Comparison of ENCODE assay signal across 18 cellular contexts in the genomic region with DNA sequence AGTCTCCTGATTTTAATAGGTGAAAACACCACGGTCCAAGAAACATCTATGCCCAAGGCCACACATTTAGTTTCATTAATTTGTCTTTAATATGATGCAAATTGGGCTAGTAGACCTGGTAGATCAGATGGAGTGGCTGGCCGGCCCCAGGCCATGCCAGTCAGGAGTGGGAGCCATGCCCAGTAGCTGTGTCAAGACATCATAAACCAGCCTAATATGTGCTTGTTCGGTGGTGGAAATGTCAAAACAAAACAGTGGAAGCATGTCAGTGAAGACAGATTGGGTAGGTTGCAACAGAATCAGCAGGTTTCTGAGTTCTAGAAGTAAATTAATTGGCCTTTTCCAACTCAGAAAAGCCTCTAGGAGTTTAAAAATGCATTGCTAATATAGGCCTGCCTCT.
DNase-seq lines count a peak whose midpoint lies in the region; ATAC-seq and TF ChIP-seq lines count a peak whose summit lies in the region.
"Had no signal": no experiment of that assay in that cellular context is flagged by ENCODE, and none has a peak within 500 bp of the region (broad histone marks: within the 10 kb centered on the region; RNA-seq: fewer than 3 reads in every experiment).

No MANE protein-coding gene starts in this region.

- H3K36me3 ChIP-seq in mammary epithelial cell (ENCODE audit: insufficient read depth, low read length) = peaks cover 44% of the 10 kb centered on the region
- H3K36me3 ChIP-seq in PC-3 (ENCODE audit: low read depth, low read length) = peaks cover 89% of the 10 kb centered on the region
- H3K36me3 ChIP-seq in tibial artery = peaks cover 0 to 42% (median 24%) of the 10 kb centered on the region in 3 donors

- POLR2A ChIA-PET in MCF 10A (lab: Yijun Ruan, JAX) = interaction anchor here (1.0 kb wide), 1 partner anchor 27 kb away, joined by 3 read pairs; no protein-coding TSS in a partner anchor
- POLR2A ChIA-PET in PC-3 (lab: Charles Lee; ENCODE audit: unreplicated experiment) = no interaction called here

- H4K20me1 ChIP-seq in mammary epithelial cell (ENCODE audit: insufficient read depth, low read length) = no peaks in the 10 kb centered on the region
- no peaks in the 10 kb centered on the region for H4K20me1 ChIP-seq in PC-3 (ENCODE audit: low read length)

- in situ Hi-C loops in mammary epithelial cell (cut with MboI; ENCODE audit: low sequenced_read_pairs in 2 of 2) = no loop called here

- H3K9ac ChIP-seq in mammary epithelial cell (ENCODE audit: insufficient read depth, low read length) = no peak overlapping the region
- no peak overlapping the region for H3K9ac ChIP-seq in PC-3 (ENCODE audit: low read length)
- H3K9ac ChIP-seq: BLaER1 treated with 17β-estradiol and CSF1 and Interleukin-3, amounts not matched to agents 10 nM and 100 nM had no signal

- no peaks in the 10 kb centered on the region for H3K9me2 ChIP-seq in PC-3 (replicated peaks; ENCODE audit: low read length)

- ATAC-seq in PC-3 (peak; percentile 47), GM18520 (IDR thresholded peaks at IDR 0.05; ENCODE audit: unreplicated experiment) (no peak), GM18907 (IDR thresholded peaks at IDR 0.05; ENCODE audit: unreplicated experiment) (no peak)
- ATAC-seq: GM12878, K562 had no signal

- H3K4me3 Mint-ChIP-seq in MCF 10A (ENCODE audit: unreplicated experiment) = no peak overlapping the region
- H3K4me3 Mint-ChIP-seq in endothelial cell (ENCODE audit: unreplicated experiment) = peak overlapping the region; percentile 21
- H3K4me3 Mint-ChIP-seq: CD4-positive, CD25-positive, alpha-beta regulatory T cell; HFFc6 had no signal

- 100% methylated on average over 2 of the region's 3 CpGs for WGBS in mammary epithelial cell (ENCODE audit: low coverage, missing lambda C conversion rate)

- no peak overlapping the region for H2AFZ ChIP-seq in mammary epithelial cell (ENCODE audit: low read depth, low read length)
- H2AFZ ChIP-seq in PC-3 (ENCODE audit: low read length) = no peak overlapping the region

- H3K4me1 ChIP-seq in mammary epithelial cell (ENCODE audit: insufficient read depth, low read length) (no peaks in the 10 kb centered on the region), PC-3 (ENCODE audit: insufficient read depth, low read length) (0 out of 2 replicates have a peak, but pooled peaks cover 6% of the 10 kb centered on the region), tibial artery (peaks cover 0 to 31% (median 18%) of the 10 kb centered on the region in 4 donors)

- intact Hi-C loops in MCF 10A (cut with micrococcal nuclease) (no loop called here), mammary epithelial cell (cut with micrococcal nuclease) (no loop called here), PC-3 (cut with micrococcal nuclease) (no loop called here), tibial artery (cut with DNase I; ENCODE audit: low total_unique reads) (loop anchor here (5.0 kb wide), 1 partner anchor 128 kb away; no protein-coding TSS in a partner anchor)

- CTCF ChIA-PET in MCF 10A (lab: Yijun Ruan, JAX) (interaction anchor here (0.7 kb wide), 1 partner anchor 27 kb away, joined by 3 read pairs; no protein-coding TSS in a partner anchor), mammary epithelial cell (lab: Charles Lee; ENCODE audit: low non-redundant PET) (no interaction called here), PC-3 (lab: Charles Lee) (interaction anchor here (0.6 kb wide), 1 partner anchor 17 kb away, joined by 3 read pairs; no protein-coding TSS in a partner anchor)

- H3K4me2 ChIP-seq in mammary epithelial cell (ENCODE audit: insufficient read depth, low read depth, low read length) (no peak overlapping the region), PC-3 (ENCODE audit: low read length) (no peak overlapping the region)
- H3K4me2 ChIP-seq: BLaER1 treated with 17β-estradiol and CSF1 and Interleukin-3, amounts not matched to agents 10 nM and 100 nM had no signal

- peak; percentile 12 for DNase-seq in MCF 10A (ENCODE audit: unreplicated experiment)
- DNase-seq in mammary epithelial cell = no peak
- DNase-seq in PC-3 = peak; percentile 66
- no peak for DNase-seq in endothelial cell (ENCODE audit: low spot score)
- DNase-seq in tibial artery = no peak
- DNase-seq: 8988T; ACHN; Calu3; CD4-positive, CD25-positive, alpha-beta regulatory T cell; DMS 273 treated with DMSO at 0.1 percent for 48 hours; HFFc6 had no signal

- H3K9me3 Mint-ChIP-seq in MCF 10A (ENCODE audit: unreplicated experiment) = no peaks in the 10 kb centered on the region
- H3K9me3 Mint-ChIP-seq in endothelial cell (ENCODE audit: unreplicated experiment) = no peaks in the 10 kb centered on the region
- H3K9me3 Mint-ChIP-seq: HFFc6 had no signal

- TF ChIP-seq CTCF in MCF 10A (IDR thresholded peaks at IDR 0.05; ENCODE audit: unreplicated experiment) (no peak), mammary epithelial cell (conservative IDR thresholded peaks at IDR 0.05 in 1 of 2, IDR thresholded peaks at IDR 0.05 in 1 of 2; ENCODE audit: extremely low read depth in 1 of 2, insufficient read depth in 1 of 2, low read depth in 1 of 2, low read length in 2 of 2) (no peak), PC-3 (conservative IDR thresholded peaks at IDR 0.05; ENCODE audit: low read depth, low read length) (no peak), endothelial cell (IDR thresholded peaks at IDR 0.05; ENCODE audit: unreplicated experiment) (no peak), tibial artery (IDR thresholded peaks at IDR 0.05) (no peak)

- H3K79me2 ChIP-seq in mammary epithelial cell (ENCODE audit: insufficient read depth, low read length) = no peaks in the 10 kb centered on the region
- H3K79me2 ChIP-seq in PC-3 (ENCODE audit: low read length) = peaks cover 10% of the 10 kb centered on the region; the same call in 1 of the 2 replicates

- no TSS peak for BruUV-seq in MCF 10A (replicated peaks; lab: Mats Ljungman, UMichigan)
- BruUV-seq in mammary epithelial cell (replicated peaks; lab: Mats Ljungman, UMichigan) = no TSS peak
- BruUV-seq in PC-3 (replicated peaks; lab: Mats Ljungman, UMichigan) = no TSS peak

- no peaks in the 10 kb centered on the region for H3F3A ChIP-seq in PC-3 (ENCODE audit: low read length, unreplicated experiment)

- H3K27ac ChIP-seq in mammary epithelial cell (ENCODE audit: insufficient read depth, low read depth, low read length) (no peak overlapping the region), PC-3 (ENCODE audit: low read length) (no peak overlapping the region), tibial artery (peak overlapping the region in 1 of 2 donors; percentile 79)
- H3K27ac ChIP-seq: BLaER1 treated with 17β-estradiol and CSF1 and Interleukin-3, amounts not matched to agents 10 nM and 100 nM; HL-60 had no signal

- dilution Hi-C loops in mammary epithelial cell (cut with HindIII; ENCODE audit: low sequenced_read_pairs) = no loop called here

- H3K27ac Mint-ChIP-seq in MCF 10A (ENCODE audit: low read depth, unreplicated experiment) (no peak overlapping the region), endothelial cell (ENCODE audit: unreplicated experiment) (no peak overlapping the region)
- H3K27ac Mint-ChIP-seq: CD4-positive, CD25-positive, alpha-beta regulatory T cell; HFFc6 had no signal

- H3K27me3 ChIP-seq in mammary epithelial cell (ENCODE audit: insufficient read depth, low read length) (no peaks in the 10 kb centered on the region), PC-3 (ENCODE audit: low read length) (no peaks in the 10 kb centered on the region), tibial artery (no peaks in the 10 kb centered on the region)
- H3K27me3 ChIP-seq: BLaER1 treated with 17β-estradiol and CSF1 and Interleukin-3, amounts not matched to agents 10 nM and 100 nM had no signal

- H3K9me3 ChIP-seq in mammary epithelial cell (replicated peaks; ENCODE audit: insufficient read depth, low read length) (no peaks in the 10 kb centered on the region), PC-3 (ENCODE audit: low read length) (peaks cover 6% of the 10 kb centered on the region; the same call in 1 of the 2 replicates), tibial artery (no peaks in the 10 kb centered on the region)
- H3K9me3 ChIP-seq: HAP-1 had no signal

- H3K27me3 Mint-ChIP-seq in MCF 10A (ENCODE audit: insufficient read depth, unreplicated experiment) (no peaks in the 10 kb centered on the region), endothelial cell (ENCODE audit: unreplicated experiment) (peaks cover 14% of the 10 kb centered on the region)
- H3K27me3 Mint-ChIP-seq: CD4-positive, CD25-positive, alpha-beta regulatory T cell had no signal

- H3K4me1 Mint-ChIP-seq in MCF 10A (ENCODE audit: insufficient read depth, unreplicated experiment) = peaks cover 22% of the 10 kb centered on the region
- H3K4me1 Mint-ChIP-seq in endothelial cell (ENCODE audit: unreplicated experiment) = peaks cover 12% of the 10 kb centered on the region

- H3K36me3 Mint-ChIP-seq in MCF 10A (ENCODE audit: insufficient read depth, unreplicated experiment) (peaks cover 38% of the 10 kb centered on the region), endothelial cell (ENCODE audit: low read depth, unreplicated experiment) (peaks cover 76% of the 10 kb centered on the region)
- H3K36me3 Mint-ChIP-seq: CD4-positive, CD25-positive, alpha-beta regulatory T cell had no signal

- H3K4me3 ChIP-seq in mammary epithelial cell (replicated peaks in 1 of 3; ENCODE audit: insufficient read depth in 1 of 3, low read depth in 2 of 3, low read length in 3 of 3) (no peak overlapping the region), PC-3 (ENCODE audit: low read length) (no peak overlapping the region), tibial artery (no peak overlapping the region)
- H3K4me3 ChIP-seq: BLaER1 treated with 17β-estradiol and CSF1 and Interleukin-3, amounts not matched to agents 10 nM and 100 nM; GM12878; HAP-1; K562 had no signal

Comparison
In these comparisons a context has a peak if more than half of its experiments do, and no peak if none do; other contexts are left out.
1. DNase-seq: peak in MCF 10A (single experiment) and PC-3 (single experiment); none in mammary epithelial cell (single experiment), endothelial cell (single experiment) and tibial artery (0 of 2).